ENCODE assay signal across 29 cellular contexts in genomic region chr1:230577537-230577936, GRCh38.
DNase-seq lines count a peak whose midpoint lies in the region; ATAC-seq and TF ChIP-seq lines count a peak whose summit lies in the region.
"Had no signal": no experiment of that assay in that cellular context is flagged by ENCODE, and none has a peak within 500 bp of the region (broad histone marks: within the 10 kb centered on the region; RNA-seq: fewer than 3 reads in every experiment).

No MANE protein-coding gene starts in this region.

- H3K4me1 ChIP-seq in HEK293 (ENCODE audit: control insufficient read depth, insufficient read depth, low read length) (no peaks in the 10 kb centered on the region), neutrophil (ENCODE audit: control insufficient read depth in 1 of 2, insufficient read depth in 1 of 2, low read depth in 1 of 2, low read length in 1 of 2) (peaks cover 13 to 19% of the 10 kb centered on the region in 2 experiments)
- H3K4me1 ChIP-seq: BE2C, BLaER1 had no signal

- no peak for TF ChIP-seq CTCF in HEK293 (tag by site-specific recombination; IDR thresholded peaks at IDR 0.05)
- no peak for TF ChIP-seq CTCF in neutrophil (IDR thresholded peaks at IDR 0.05)

- CTCF ChIA-PET in HEK293 (lab: Yijun Ruan, JAX) = no interaction called here

- H3K4me3 ChIP-seq in HEK293 (ENCODE audit: low read depth, low read length) (no peak overlapping the region), neutrophil (ENCODE audit: low read depth in 1 of 2, low read length in 1 of 2) (no peak overlapping the region)
- H3K4me3 ChIP-seq: A549; BLaER1; BLaER1 treated with 17β-estradiol and CSF1 and Interleukin-3, amounts not matched to agents 10 nM and 100 nM had no signal

- no peaks in the 10 kb centered on the region for H3K9me3 ChIP-seq in HEK293 (ENCODE audit: control insufficient read depth, insufficient read depth, low read depth, low read length)
- H3K9me3 ChIP-seq in neutrophil = no peaks in the 10 kb centered on the region
- H3K9me3 ChIP-seq: BE2C, BLaER1, Caco-2 had no signal

- H3K36me3 ChIP-seq in HEK293 (ENCODE audit: control insufficient read depth in 2 of 2, insufficient read depth in 1 of 2, low read length in 2 of 2) = no peaks in the 10 kb centered on the region
- H3K36me3 ChIP-seq in neutrophil = no peaks in the 10 kb centered on the region
- H3K36me3 ChIP-seq: BE2C; BLaER1; BLaER1 treated with 17β-estradiol and CSF1 and Interleukin-3, amounts not matched to agents 10 nM and 100 nM had no signal

- no peaks in the 10 kb centered on the region for H3K27me3 ChIP-seq in neutrophil
- H3K27me3 ChIP-seq: BLaER1; BLaER1 treated with 17β-estradiol and CSF1 and Interleukin-3, amounts not matched to agents 10 nM and 100 nM had no signal

- ATAC-seq in Right ventricle myocardium inferior = no peak
- ATAC-seq: A549; CD8-positive, alpha-beta T cell had no signal

- POLR2A ChIA-PET in HEK293 (lab: Yijun Ruan, JAX) = no interaction called here

- H3K27ac ChIP-seq in HEK293 (ENCODE audit: extremely low read depth, low read depth, low read length) (no peak overlapping the region), neutrophil (peak overlapping the region; percentile 48)
- H3K27ac ChIP-seq: 22Rv1; A549; BLaER1; BLaER1 treated with 17β-estradiol and CSF1 and Interleukin-3, amounts not matched to agents 10 nM and 100 nM; C4-2B had no signal

- DNase-seq in AG08395 (ENCODE audit: low spot score) (no peak), Right ventricle myocardium inferior (ENCODE audit: missing footprints) (no peak)
- DNase-seq: 8988T; ACHN; AML-193; BE2C; C1 segment of cervical spinal cord; Caco-2; Calu3; CD4-positive, alpha-beta memory T cell; CD4-positive, alpha-beta T cell; CD4-positive, CD25-positive, alpha-beta regulatory T cell; CD8-positive, alpha-beta memory T cell; CD8-positive, alpha-beta T cell; COR-L47; DMS 273 treated with DMSO at 0.1 percent for 48 hours; DMS153; DMS53; DMS79; DMS79 treated with DMSO at 0.1 percent for 48 hours; DND-41; EL had no signal

- intact Hi-C loops in Right ventricle myocardium inferior (cut with DNase I) = no loop called here

TF ChIP-seq in HEK293, 187 proteins besides CTCF, POLR2A, EP300 and RAD21:
- TF ChIP-seq ZNF19 (tag by site-specific recombination; IDR thresholded peaks at IDR 0.05; ENCODE audit: low read depth) = no peak
- TF ChIP-seq EGR2 (tag by site-specific recombination; IDR thresholded peaks at IDR 0.05; ENCODE audit: low read depth) = peak; percentile 75
- TF ChIP-seq ZNF513 (tag by site-specific recombination; IDR thresholded peaks at IDR 0.05) = peak; percentile 86
